1 cellular context compared by ENCODE assay signal in the genomic region with DNA sequence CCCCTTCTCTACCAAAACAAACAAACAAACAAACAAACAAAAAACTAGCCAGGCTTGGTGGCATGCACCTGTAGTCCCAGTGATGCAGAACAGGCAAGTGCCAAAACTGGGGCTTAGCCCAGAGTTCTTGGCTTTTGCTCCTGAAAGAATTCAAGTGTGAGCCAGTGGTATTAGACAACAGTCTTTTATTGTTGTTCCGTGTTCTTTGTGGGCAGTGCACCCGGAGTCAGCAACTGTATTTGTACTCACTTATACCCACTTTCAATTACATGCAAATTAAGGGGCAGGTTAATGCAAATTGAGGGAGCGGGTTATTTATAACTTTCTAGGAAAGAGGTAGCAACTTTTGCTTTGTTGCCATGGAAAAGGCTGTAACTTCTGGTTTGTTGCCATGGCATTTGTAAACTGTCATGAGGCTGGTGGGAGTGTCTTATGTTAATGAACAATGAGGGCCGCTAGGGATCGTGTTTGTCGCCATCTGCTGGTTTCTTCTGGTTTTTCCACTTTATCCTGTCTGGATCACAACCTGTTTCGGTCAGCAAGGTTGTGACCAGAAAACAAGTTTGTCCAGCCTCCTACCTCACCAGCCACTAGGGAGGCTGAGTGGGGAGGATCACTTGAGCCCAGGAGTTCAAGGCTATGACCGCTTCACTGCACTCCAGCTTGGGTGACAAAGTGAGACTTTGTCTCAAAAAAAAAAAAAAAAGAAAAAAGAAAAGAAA.
A peak's percentile ranks its signal among the peaks of the same experiment; 100 is the strongest.
TF ChIP-seq lines count a peak whose summit lies in the region.

No MANE protein-coding gene starts in this region.

TF ChIP-seq in K562, 482 proteins besides CTCF, POLR2A, EP300 and RAD21 (continued from another document):
- TF ChIP-seq, protein P1, sequence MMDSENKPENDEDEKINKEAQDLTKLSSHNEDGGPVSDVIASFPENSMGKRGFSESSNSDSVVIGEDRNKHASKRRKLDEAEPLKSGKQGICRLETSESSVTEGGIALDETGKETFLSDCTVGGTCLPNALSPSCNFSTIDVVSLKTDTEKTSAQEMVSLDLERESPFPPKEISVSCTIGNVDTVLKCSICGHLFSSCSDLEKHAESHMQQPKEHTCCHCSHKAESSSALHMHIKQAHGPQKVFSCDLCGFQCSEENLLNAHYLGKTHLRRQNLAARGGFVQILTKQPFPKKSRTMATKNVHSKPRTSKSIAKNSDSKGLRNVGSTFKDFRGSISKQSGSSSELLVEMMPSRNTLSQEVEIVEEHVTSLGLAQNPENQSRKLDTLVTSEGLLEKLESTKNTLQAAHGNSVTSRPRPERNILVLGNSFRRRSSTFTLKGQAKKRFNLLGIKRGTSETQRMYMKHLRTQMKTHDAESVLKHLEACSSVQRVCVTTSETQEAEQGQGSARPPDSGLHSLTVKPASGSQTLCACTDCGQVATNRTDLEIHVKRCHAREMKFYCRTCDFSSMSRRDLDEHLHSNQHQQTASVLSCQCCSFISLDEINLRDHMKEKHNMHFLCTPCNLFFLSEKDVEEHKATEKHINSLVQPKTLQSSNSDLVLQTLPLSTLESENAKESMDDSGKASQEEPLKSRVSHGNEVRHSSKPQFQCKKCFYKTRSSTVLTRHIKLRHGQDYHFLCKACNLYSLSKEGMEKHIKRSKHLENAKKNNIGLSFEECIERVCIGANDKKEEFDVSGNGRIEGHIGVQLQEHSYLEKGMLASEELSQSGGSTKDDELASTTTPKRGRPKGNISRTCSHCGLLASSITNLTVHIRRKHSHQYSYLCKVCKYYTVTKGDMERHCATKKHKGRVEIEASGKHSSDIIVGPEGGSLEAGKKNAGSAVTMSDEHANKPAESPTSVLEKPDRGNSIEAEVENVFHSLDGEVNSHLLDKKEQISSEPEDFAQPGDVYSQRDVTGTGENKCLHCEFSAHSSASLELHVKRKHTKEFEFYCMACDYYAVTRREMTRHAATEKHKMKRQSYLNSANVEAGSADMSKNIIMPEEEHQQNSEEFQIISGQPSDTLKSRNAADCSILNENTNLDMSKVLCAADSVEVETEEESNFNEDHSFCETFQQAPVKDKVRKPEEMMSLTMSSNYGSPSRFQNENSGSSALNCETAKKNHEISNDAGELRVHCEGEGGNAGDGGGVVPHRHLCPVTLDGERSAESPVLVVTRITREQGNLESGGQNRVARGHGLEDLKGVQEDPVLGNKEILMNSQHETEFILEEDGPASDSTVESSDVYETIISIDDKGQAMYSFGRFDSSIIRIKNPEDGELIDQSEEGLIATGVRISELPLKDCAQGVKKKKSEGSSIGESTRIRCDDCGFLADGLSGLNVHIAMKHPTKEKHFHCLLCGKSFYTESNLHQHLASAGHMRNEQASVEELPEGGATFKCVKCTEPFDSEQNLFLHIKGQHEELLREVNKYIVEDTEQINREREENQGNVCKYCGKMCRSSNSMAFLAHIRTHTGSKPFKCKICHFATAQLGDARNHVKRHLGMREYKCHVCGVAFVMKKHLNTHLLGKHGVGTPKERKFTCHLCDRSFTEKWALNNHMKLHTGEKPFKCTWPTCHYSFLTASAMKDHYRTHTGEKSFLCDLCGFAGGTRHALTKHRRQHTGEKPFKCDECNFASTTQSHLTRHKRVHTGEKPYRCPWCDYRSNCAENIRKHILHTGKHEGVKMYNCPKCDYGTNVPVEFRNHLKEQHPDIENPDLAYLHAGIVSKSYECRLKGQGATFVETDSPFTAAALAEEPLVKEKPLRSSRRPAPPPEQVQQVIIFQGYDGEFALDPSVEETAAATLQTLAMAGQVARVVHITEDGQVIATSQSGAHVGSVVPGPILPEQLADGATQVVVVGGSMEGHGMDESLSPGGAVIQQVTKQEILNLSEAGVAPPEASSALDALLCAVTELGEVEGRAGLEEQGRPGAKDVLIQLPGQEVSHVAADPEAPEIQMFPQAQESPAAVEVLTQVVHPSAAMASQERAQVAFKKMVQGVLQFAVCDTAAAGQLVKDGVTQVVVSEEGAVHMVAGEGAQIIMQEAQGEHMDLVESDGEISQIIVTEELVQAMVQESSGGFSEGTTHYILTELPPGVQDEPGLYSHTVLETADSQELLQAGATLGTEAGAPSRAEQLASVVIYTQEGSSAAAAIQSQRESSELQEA (IDR thresholded peaks at IDR 0.05; ENCODE audit: low read depth), result no peak
- no peak for TF ChIP-seq ATF1 (CRISPR knock-in tag; IDR thresholded peaks at IDR 0.05)
- no peak for TF ChIP-seq ATF1 (tag; IDR thresholded peaks at IDR 0.05)
- peak; percentile 91 for TF ChIP-seq MXI1 (IDR thresholded peaks at IDR 0.05; ENCODE audit: low read depth, low read length)
- no peak for TF ChIP-seq CAMTA2 (CRISPR knock-in tag; conservative IDR thresholded peaks at IDR 0.05)
- no peak for TF ChIP-seq ELF4 (CRISPR knock-in tag; IDR thresholded peaks at IDR 0.05)
- no peak for TF ChIP-seq ZNF79 (CRISPR knock-in tag; IDR thresholded peaks at IDR 0.05; ENCODE audit: low read depth)
- no peak for TF ChIP-seq U2AF2 (optimal IDR thresholded peaks at IDR 0.05; ENCODE audit: low read depth, low read length)
- TF ChIP-seq LEF1 (IDR thresholded peaks at IDR 0.05), result no peak
- TF ChIP-seq, protein P2, sequence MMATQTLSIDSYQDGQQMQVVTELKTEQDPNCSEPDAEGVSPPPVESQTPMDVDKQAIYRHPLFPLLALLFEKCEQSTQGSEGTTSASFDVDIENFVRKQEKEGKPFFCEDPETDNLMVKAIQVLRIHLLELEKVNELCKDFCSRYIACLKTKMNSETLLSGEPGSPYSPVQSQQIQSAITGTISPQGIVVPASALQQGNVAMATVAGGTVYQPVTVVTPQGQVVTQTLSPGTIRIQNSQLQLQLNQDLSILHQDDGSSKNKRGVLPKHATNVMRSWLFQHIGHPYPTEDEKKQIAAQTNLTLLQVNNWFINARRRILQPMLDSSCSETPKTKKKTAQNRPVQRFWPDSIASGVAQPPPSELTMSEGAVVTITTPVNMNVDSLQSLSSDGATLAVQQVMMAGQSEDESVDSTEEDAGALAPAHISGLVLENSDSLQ (IDR thresholded peaks at IDR 0.05), result peak; percentile 89
- no peak for TF ChIP-seq DDX20 (tag; IDR thresholded peaks at IDR 0.05; ENCODE audit: low read depth)
- TF ChIP-seq NRF1 (conservative IDR thresholded peaks at IDR 0.05 in 1 of 2, IDR thresholded peaks at IDR 0.05 in 1 of 2), result no peak
- no peak for TF ChIP-seq PRPF4 (IDR thresholded peaks at IDR 0.05; ENCODE audit: insufficient read depth, low read depth, low read length, poor library complexity, severe bottlenecking)
- TF ChIP-seq, protein P3, sequence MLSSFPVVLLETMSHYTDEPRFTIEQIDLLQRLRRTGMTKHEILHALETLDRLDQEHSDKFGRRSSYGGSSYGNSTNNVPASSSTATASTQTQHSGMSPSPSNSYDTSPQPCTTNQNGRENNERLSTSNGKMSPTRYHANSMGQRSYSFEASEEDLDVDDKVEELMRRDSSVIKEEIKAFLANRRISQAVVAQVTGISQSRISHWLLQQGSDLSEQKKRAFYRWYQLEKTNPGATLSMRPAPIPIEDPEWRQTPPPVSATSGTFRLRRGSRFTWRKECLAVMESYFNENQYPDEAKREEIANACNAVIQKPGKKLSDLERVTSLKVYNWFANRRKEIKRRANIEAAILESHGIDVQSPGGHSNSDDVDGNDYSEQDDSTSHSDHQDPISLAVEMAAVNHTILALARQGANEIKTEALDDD (IDR thresholded peaks at IDR 0.05), result no peak
- TF ChIP-seq CBX5 (IDR thresholded peaks at IDR 0.05; ENCODE audit: borderline replicate concordance, low read depth), result no peak
- TF ChIP-seq FOXJ2 (tag; IDR thresholded peaks at IDR 0.05), result peak; percentile 91
